8 cellular contexts compared by ENCODE assay signal in the genomic region with DNA sequence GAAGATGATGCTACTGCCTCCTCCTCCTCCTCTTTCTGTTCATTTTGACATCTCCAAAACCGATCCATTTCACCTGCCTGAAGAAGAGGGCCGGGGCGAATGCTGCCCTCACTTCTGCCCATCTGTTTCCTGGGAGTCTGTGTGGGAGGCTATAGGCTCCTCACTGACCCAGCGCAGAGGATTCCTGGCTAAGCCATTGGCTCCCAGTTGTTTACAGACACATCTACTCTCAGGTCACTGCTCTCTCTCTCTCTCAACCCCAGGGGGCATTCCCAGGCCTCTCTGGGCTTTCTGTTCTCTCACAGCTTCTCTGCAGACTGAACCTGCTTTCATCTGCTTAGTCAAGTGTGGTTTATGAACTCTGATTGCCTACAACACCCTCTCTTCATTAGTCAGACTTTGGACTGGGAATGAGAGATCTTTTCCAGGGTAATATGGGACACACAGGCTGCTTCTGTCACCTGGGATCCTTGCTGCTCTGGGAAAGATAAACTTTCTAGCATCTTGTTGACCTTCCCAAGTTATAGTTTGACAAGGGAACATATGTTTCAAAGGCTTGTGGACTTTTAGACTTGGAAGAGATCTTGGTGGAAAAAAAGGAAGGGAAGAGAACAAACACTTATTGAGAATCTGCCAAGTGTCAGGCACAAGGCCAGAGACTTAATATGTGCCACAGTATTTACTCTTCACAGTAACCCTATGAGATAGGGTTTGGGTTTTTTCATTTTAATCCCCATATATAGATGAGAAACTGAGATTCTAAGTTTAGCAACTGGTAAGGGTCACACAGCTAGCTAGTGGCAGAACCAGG. TPM values are rescaled to one million over a fixed set of nuclear protein-coding genes. Genes with fewer than 3 reads are reported as not detected.
DNase-seq lines count a peak whose midpoint lies in the region; ATAC-seq and TF ChIP-seq lines count a peak whose summit lies in the region.

No MANE protein-coding gene starts in this region.

- 29 to 55% methylated on average over 4 of the region's 4 CpGs for WGBS in thyroid gland, 2 donors

- intact Hi-C loops in thyroid gland (cut with DNase I): no loop called here

- no peaks in the 10 kb centered on the region for H3K27me3 ChIP-seq in thyroid gland

- no peak overlapping the region for H3K4me3 ChIP-seq in thyroid gland (replicated peaks in 1 of 3)

- ATAC-seq in GM18519 (IDR thresholded peaks at IDR 0.05; ENCODE audit: low FRiP score, unreplicated experiment): peak; percentile 33
- ATAC-seq in HG02938 (IDR thresholded peaks at IDR 0.05; ENCODE audit: unreplicated experiment): peak; percentile 62

- no peaks in the 10 kb centered on the region for H3K9me3 ChIP-seq in thyroid gland

- H3K27ac ChIP-seq in thyroid gland (peak overlapping the region; percentile 29 to 63 (median 37)), substantia nigra (ENCODE audit: low read depth, low read length, poor library complexity, severe bottlenecking) (no peak overlapping the region)

- TF ChIP-seq POLR2A in thyroid gland (IDR thresholded peaks at IDR 0.05): no peak

- no peaks in the 10 kb centered on the region for H3K36me3 ChIP-seq in thyroid gland

- H3K4me1 ChIP-seq in thyroid gland: peaks cover 6 to 21% of the 10 kb centered on the region in 2 donors

- peak; percentile 62 for DNase-seq in A172 (ENCODE audit: low spot score)
- peak; percentile 50 for DNase-seq in NCI-H526 treated with DMSO at 0.1 percent for 48 hours (lab: John Stamatoyannopoulos, UW)
- peak; percentile 63 for DNase-seq in activated naive CD4-positive, alpha-beta T cell treated with anti-CD3 and anti-CD28 coated beads, Interleukin-2, amount 50 U/mL, for 16 hours
- DNase-seq in kidney tubule cell (ENCODE audit: low spot score): peak; percentile 95
- DNase-seq in thyroid gland: peak; percentile 62 to 69
- DNase-seq in substantia nigra (lab: John Stamatoyannopoulos, UW): no peak

- TF ChIP-seq CTCF in thyroid gland (IDR thresholded peaks at IDR 0.05): no peak

RNA-seq across cellular contexts. Expression of gene USP3, which starts 30.2 kb away (rescaled TPM):
- total RNA-seq in A172 (2014; rRNA removed; shearing (Covaris generic)): 24.3 and 27.7 TPM in 2 replicates
- 10 to 100 TPM; 42.9 to 82.2 (median 53.7) TPM for total RNA-seq in thyroid gland

Comparison
In these comparisons a context has a peak if more than half of its experiments do, and no peak if none do; other contexts are left out.
1. DNase-seq: peak in A172 (single experiment), NCI-H526 treated with DMSO at 0.1 percent for 48 hours (single experiment), activated naive CD4-positive, alpha-beta T cell treated with anti-CD3 and anti-CD28 coated beads, Interleukin-2, amount 50 U/mL, for 16 hours (single experiment), kidney tubule cell (single experiment) and thyroid gland (2 of 2); none in substantia nigra (0 of 49).